12 cellular contexts compared by ENCODE assay signal in genomic region chr22:41857860-41858199, GRCh38. TPM values are rescaled to one million over a fixed set of nuclear protein-coding genes. Genes with fewer than 3 reads are reported as not detected.
DNase-seq lines count a peak whose midpoint lies in the region; ATAC-seq and TF ChIP-seq lines count a peak whose summit lies in the region.
"Had no signal": no experiment of that assay in that cellular context is flagged by ENCODE, and none has a peak within 500 bp of the region (broad histone marks: within the 10 kb centered on the region; RNA-seq: fewer than 3 reads in every experiment).

No MANE protein-coding gene starts in this region.

- POLR2A ChIA-PET in HEK293T (lab: Yijun Ruan, JAX), result interaction anchor here (1.3 to 1.5 kb wide), 2 partner anchors 17 to 89 kb away, joined by 3 to 4 read pairs; partner anchors contain the start of gene CENPM

- H3K79me2 ChIP-seq in DND-41 (ENCODE audit: insufficient read depth, low read length), result peaks cover 99% of the 10 kb centered on the region

- H3K27me3 ChIP-seq in BLaER1 treated with 17β-estradiol and CSF1 and Interleukin-3, amounts not matched to agents 10 nM and 100 nM, result no peaks in the 10 kb centered on the region
- H3K27me3 ChIP-seq in DND-41 (ENCODE audit: insufficient read depth, low read length, poor library complexity), result no peaks in the 10 kb centered on the region

- peak overlapping the region in 10 of 11 experiments; percentile 5 to 81 (median 60); a peak in 13 of 22 replicates for H3K4me2 ChIP-seq in BLaER1 treated with 17β-estradiol and CSF1 and Interleukin-3, amounts not matched to agents 10 nM and 100 nM
- no peak overlapping the region for H3K4me2 ChIP-seq in DND-41 (ENCODE audit: insufficient read depth, low read length)

- H3K27ac ChIP-seq in BLaER1 treated with 17β-estradiol and CSF1 and Interleukin-3, amounts not matched to agents 10 nM and 100 nM, result peak overlapping the region in 7 of 11 experiments; percentile 10 to 50 (median 16); a peak in 6 of 22 replicates
- H3K27ac ChIP-seq in DND-41 (ENCODE audit: low read length), result no peak overlapping the region
- H3K27ac ChIP-seq: SK-N-MC had no signal

- H3K36me3 ChIP-seq in BLaER1 treated with 17β-estradiol and CSF1 and Interleukin-3, amounts not matched to agents 10 nM and 100 nM, result peaks cover 0 to 22% (median 8%) of the 10 kb centered on the region in 11 experiments; a peak in 14 of 22 replicates
- H3K36me3 ChIP-seq in DND-41 (ENCODE audit: insufficient read depth, low read length), result peaks cover 47% of the 10 kb centered on the region

- intact Hi-C loops in activated T-helper 2 cell treated with anti-CD3 and anti-CD28 coated beads, Interferon-gamma antibody, Interleukin-2, Interleukin-4, amounts not matched to agents 10 μg/mL and 5 μg/mL and 100 μg/mL, durations not matched to agents 14 hours and 24 hours and 36 hours (cut with micrococcal nuclease), result loop anchor here (1.0 to 5.0 kb wide), 6 partner anchors 15 to 169 kb away; partner anchors contain the start of genes CCDC134, SNU13 and SREBF2

- no peak overlapping the region for H3K4me3 ChIP-seq in BLaER1 treated with 17β-estradiol and CSF1 and Interleukin-3, amounts not matched to agents 10 nM and 100 nM
- H3K4me3 ChIP-seq in DND-41 (ENCODE audit: low read depth in 1 of 2, low read length in 2 of 2), result no peak overlapping the region
- H3K4me3 ChIP-seq: SK-N-MC had no signal

- H3K9ac ChIP-seq in BLaER1 treated with 17β-estradiol and CSF1 and Interleukin-3, amounts not matched to agents 10 nM and 100 nM, result no peak overlapping the region
- H3K9ac ChIP-seq in DND-41 (ENCODE audit: low read depth, low read length), result no peak overlapping the region

- peak; percentile 90 for ATAC-seq in DND-41 (ENCODE audit: insufficient read depth, low read depth)
- no peak for ATAC-seq in memory B cell (ENCODE audit: low read depth)
- no peak for ATAC-seq in HG02884 (IDR thresholded peaks at IDR 0.05; ENCODE audit: unreplicated experiment)
- no peak for ATAC-seq in HG02610 (IDR thresholded peaks at IDR 0.05; ENCODE audit: unreplicated experiment)

- H3K4me1 Mint-ChIP-seq in activated T-helper 2 cell treated with anti-CD3 and anti-CD28 coated beads, Interferon-gamma antibody, Interleukin-2, Interleukin-4, amounts not matched to agents 10 μg/mL and 5 μg/mL and 100 μg/mL, durations not matched to agents 14 hours and 24 hours and 36 hours (ENCODE audit: low read depth), result peaks cover 65% of the 10 kb centered on the region
- peaks cover 41% of the 10 kb centered on the region for H3K4me1 Mint-ChIP-seq in memory B cell

- CTCF ChIA-PET in HEK293T (lab: Yijun Ruan, JAX), result interaction anchor here (0.6 to 1.5 kb wide), 7 partner anchors 10 to 160 kb away, joined by 3 to 6 read pairs (median 5); partner anchors contain the start of gene SREBF2

- no peaks in the 10 kb centered on the region for H3K9me3 Mint-ChIP-seq in activated T-helper 2 cell treated with anti-CD3 and anti-CD28 coated beads, Interferon-gamma antibody, Interleukin-2, Interleukin-4, amounts not matched to agents 10 μg/mL and 5 μg/mL and 100 μg/mL, durations not matched to agents 14 hours and 24 hours and 36 hours
- H3K9me3 Mint-ChIP-seq in memory B cell, result no peaks in the 10 kb centered on the region

- peak overlapping the region; percentile 31 for H3K4me3 Mint-ChIP-seq in activated T-helper 2 cell treated with anti-CD3 and anti-CD28 coated beads, Interferon-gamma antibody, Interleukin-2, Interleukin-4, amounts not matched to agents 10 μg/mL and 5 μg/mL and 100 μg/mL, durations not matched to agents 14 hours and 24 hours and 36 hours (ENCODE audit: low read depth)
- peak overlapping the region; percentile 45 for H3K4me3 Mint-ChIP-seq in memory B cell

- no peak for DNase-seq in DND-41
- no peak for DNase-seq in activated T-helper 2 cell treated with anti-CD3 and anti-CD28 coated beads, Interferon-gamma antibody, Interleukin-2, Interleukin-4, amounts not matched to agents 10 μg/mL and 5 μg/mL and 100 μg/mL, durations not matched to agents 14 hours and 24 hours and 36 hours (ENCODE audit: low spot score)
- DNase-seq in memory B cell (ENCODE audit: low spot score in 2 of 2), result no peak
- no peak for DNase-seq in HEK293T (ENCODE audit: extremely low spot score)

- no peaks in the 10 kb centered on the region for H3K9me3 ChIP-seq in BLaER1 treated with 17β-estradiol and CSF1 and Interleukin-3, amounts not matched to agents 10 nM and 100 nM (replicated peaks in 1 of 11)
- H3K9me3 ChIP-seq in DND-41 (ENCODE audit: insufficient read depth, low read length, severe bottlenecking), result no peaks in the 10 kb centered on the region

- no peaks in the 10 kb centered on the region for H3K27me3 Mint-ChIP-seq in activated T-helper 2 cell treated with anti-CD3 and anti-CD28 coated beads, Interferon-gamma antibody, Interleukin-2, Interleukin-4, amounts not matched to agents 10 μg/mL and 5 μg/mL and 100 μg/mL, durations not matched to agents 14 hours and 24 hours and 36 hours (ENCODE audit: low read depth)
- no peaks in the 10 kb centered on the region for H3K27me3 Mint-ChIP-seq in memory B cell

- H3K4me1 ChIP-seq in BLaER1 treated with 17β-estradiol and CSF1 and Interleukin-3, amounts not matched to agents 10 nM and 100 nM, result peaks cover 48 to 82% (median 71%) of the 10 kb centered on the region in 10 experiments
- no peaks in the 10 kb centered on the region for H3K4me1 ChIP-seq in DND-41 (ENCODE audit: insufficient read depth, low read length)

- peak overlapping the region; percentile 92 for H3K27ac Mint-ChIP-seq in activated T-helper 2 cell treated with anti-CD3 and anti-CD28 coated beads, Interferon-gamma antibody, Interleukin-2, Interleukin-4, amounts not matched to agents 10 μg/mL and 5 μg/mL and 100 μg/mL, durations not matched to agents 14 hours and 24 hours and 36 hours
- peak overlapping the region; percentile 91 for H3K27ac Mint-ChIP-seq in memory B cell

- H4K20me1 ChIP-seq in BLaER1 treated with 17β-estradiol and CSF1 and Interleukin-3, amounts not matched to agents 10 nM and 100 nM, result peaks cover 39 to 100% (median 97%) of the 10 kb centered on the region in 11 experiments; a peak in 21 of 22 replicates
- H4K20me1 ChIP-seq in DND-41 (ENCODE audit: insufficient read depth, low read length), result peaks cover 88% of the 10 kb centered on the region

- no peak overlapping the region for H2AFZ ChIP-seq in DND-41 (ENCODE audit: low read depth, low read length)

- H3K36me3 Mint-ChIP-seq in activated T-helper 2 cell treated with anti-CD3 and anti-CD28 coated beads, Interferon-gamma antibody, Interleukin-2, Interleukin-4, amounts not matched to agents 10 μg/mL and 5 μg/mL and 100 μg/mL, durations not matched to agents 14 hours and 24 hours and 36 hours (ENCODE audit: low read depth), result peaks cover 43% of the 10 kb centered on the region
- peaks cover 7% of the 10 kb centered on the region for H3K36me3 Mint-ChIP-seq in memory B cell

- TF ChIP-seq CTCF in DND-41 (IDR thresholded peaks at IDR 0.05; ENCODE audit: borderline replicate concordance, extremely low read depth, low read length, poor library complexity, severe bottlenecking), result no peak

TF ChIP-seq in HEK293T, 16 proteins besides CTCF, POLR2A, EP300 and RAD21:
- TF ChIP-seq CTBP1 (IDR thresholded peaks at IDR 0.05; ENCODE audit: borderline replicate concordance) (no peak), NFRKB (IDR thresholded peaks at IDR 0.05) (no peak), FOXA1 (IDR thresholded peaks at IDR 0.05) (no peak), ZNF384 (IDR thresholded peaks at IDR 0.05) (no peak), SP1 (IDR thresholded peaks at IDR 0.05) (no peak), ARNT (IDR thresholded peaks at IDR 0.05) (no peak), BHLHE40 (IDR thresholded peaks at IDR 0.05; ENCODE audit: borderline replicate concordance) (no peak), FOXM1 (IDR thresholded peaks at IDR 0.05; ENCODE audit: borderline replicate concordance) (no peak), ELF4 (IDR thresholded peaks at IDR 0.05) (no peak)

RNA-seq across cellular contexts. Expression of gene SREBF2, which starts 24.9 kb away (rescaled TPM):
- 191 and 202 TPM in 2 replicates for total RNA-seq in activated T-helper 2 cell treated with anti-CD3 and anti-CD28 coated beads, Interferon-gamma antibody, Interleukin-2, Interleukin-4, amounts not matched to agents 10 μg/mL and 5 μg/mL and 100 μg/mL, durations not matched to agents 14 hours and 24 hours and 36 hours

RNA-seq across cellular contexts. Expression of gene SHISA8, which starts 57.0 kb away (rescaled TPM):
- total RNA-seq in activated T-helper 2 cell treated with anti-CD3 and anti-CD28 coated beads, Interferon-gamma antibody, Interleukin-2, Interleukin-4, amounts not matched to agents 10 μg/mL and 5 μg/mL and 100 μg/mL, durations not matched to agents 14 hours and 24 hours and 36 hours, result 1.0 and 1.7 TPM in 2 replicates
- total RNA-seq: dermis microvascular lymphatic vessel endothelial cell, frontal cortex, LHCN-M2, subcutaneous adipose tissue had no signal

RNA-seq across cellular contexts. Expression of gene CCDC134, which starts 57.4 kb away (rescaled TPM):
- total RNA-seq in activated T-helper 2 cell treated with anti-CD3 and anti-CD28 coated beads, Interferon-gamma antibody, Interleukin-2, Interleukin-4, amounts not matched to agents 10 μg/mL and 5 μg/mL and 100 μg/mL, durations not matched to agents 14 hours and 24 hours and 36 hours, result 17.4 and 19.6 TPM in 2 replicates
